In genomic region chrX:77440310-77440709, GRCh38 we compare ENCODE assay signal across 24 cellular contexts. TPM values are rescaled to one million over a fixed set of nuclear protein-coding genes. Genes with fewer than 3 reads are reported as not detected.
DNase-seq lines count a peak whose midpoint lies in the region; ATAC-seq, FAIRE-seq and TF ChIP-seq lines count a peak whose summit lies in the region.
"Had no signal": no experiment of that assay in that cellular context is flagged by ENCODE, and none has a peak within 500 bp of the region (broad histone marks: within the 10 kb centered on the region; RNA-seq: fewer than 3 reads in every experiment).

No MANE protein-coding gene starts in this region.

- peak; percentile 56 for DNase-seq in M059J (ENCODE audit: low read depth)
- DNase-seq in astrocyte of the cerebellum (ENCODE audit: low read depth), result peak; percentile 47
- peak; percentile 55 for DNase-seq in choroid plexus epithelial cell (ENCODE audit: low read depth)
- DNase-seq in urothelium cell line (ENCODE audit: low spot score), result peak; percentile 13
- DNase-seq in activated T-cell treated with anti-CD3 and anti-CD28 coated beads, Interleukin-2, amount 50 U/mL, for 72 hours, result no peak
- no peak for DNase-seq in stimulated activated naive CD8-positive, alpha-beta T cell treated with anti-CD3 and anti-CD28 coated beads, Interleukin-15, amount 100 ng/mL, for 72 hours
- no peak for DNase-seq in stimulated activated CD4-positive, alpha-beta T cell treated with anti-CD3 and anti-CD28 coated beads, Interleukin-2, amount 100 ng/mL, for 48 hours
- no peak for DNase-seq in stimulated activated naive B cell treated with anti-CD40 and anti-IgM and Interleukin-4, amounts not matched to agents 10 μg/mL and 1 μg/mL and 100 μg/mL, for 72 hours
- DNase-seq: C1 segment of cervical spinal cord; Calu3; CD4-positive, alpha-beta memory T cell; COR-L47; DMS53; DMS79 treated with DMSO at 0.1 percent for 48 hours; GF-D8; H9 had no signal

- no peak overlapping the region for H3K4me3 Mint-ChIP-seq in activated T-cell treated with anti-CD3 and anti-CD28 coated beads, Interleukin-2, amount 50 U/mL, for 72 hours
- no peak overlapping the region for H3K4me3 Mint-ChIP-seq in stimulated activated naive CD8-positive, alpha-beta T cell treated with anti-CD3 and anti-CD28 coated beads, Interleukin-15, amount 100 ng/mL, for 72 hours
- H3K4me3 Mint-ChIP-seq in stimulated activated naive B cell treated with anti-CD40 and anti-IgM and Interleukin-4, amounts not matched to agents 10 μg/mL and 1 μg/mL and 100 μg/mL, for 72 hours, result no peak overlapping the region
- H3K4me3 Mint-ChIP-seq: CD4-positive, alpha-beta memory T cell; GM23338; H9 had no signal

- peaks cover 0 to 2% of the 10 kb centered on the region in 2 donors for H3K9me3 Mint-ChIP-seq in activated T-cell treated with anti-CD3 and anti-CD28 coated beads, Interleukin-2, amount 50 U/mL, for 72 hours
- H3K9me3 Mint-ChIP-seq in stimulated activated naive CD8-positive, alpha-beta T cell treated with anti-CD3 and anti-CD28 coated beads, Interleukin-15, amount 100 ng/mL, for 72 hours, result no peaks in the 10 kb centered on the region
- H3K9me3 Mint-ChIP-seq in stimulated activated naive B cell treated with anti-CD40 and anti-IgM and Interleukin-4, amounts not matched to agents 10 μg/mL and 1 μg/mL and 100 μg/mL, for 72 hours, result no peaks in the 10 kb centered on the region
- H3K9me3 Mint-ChIP-seq: CD4-positive, alpha-beta memory T cell; GM23338 had no signal

- H3K4me3 ChIP-seq in astrocyte of the cerebellum (ENCODE audit: low read depth, low read length), result no peak overlapping the region
- no peak overlapping the region for H3K4me3 ChIP-seq in choroid plexus epithelial cell (ENCODE audit: low read depth, low read length)
- H3K4me3 ChIP-seq: GM23338 had no signal

- no peaks in the 10 kb centered on the region for H3K36me3 Mint-ChIP-seq in activated T-cell treated with anti-CD3 and anti-CD28 coated beads, Interleukin-2, amount 50 U/mL, for 72 hours (ENCODE audit: insufficient read depth in 2 of 2)
- H3K36me3 Mint-ChIP-seq in stimulated activated naive B cell treated with anti-CD40 and anti-IgM and Interleukin-4, amounts not matched to agents 10 μg/mL and 1 μg/mL and 100 μg/mL, for 72 hours, result no peaks in the 10 kb centered on the region
- H3K36me3 Mint-ChIP-seq: CD4-positive, alpha-beta memory T cell had no signal

- no peak for TF ChIP-seq CTCF in astrocyte of the cerebellum (IDR thresholded peaks at IDR 0.05; ENCODE audit: low read depth, low read length, missing control alignments)
- TF ChIP-seq CTCF in choroid plexus epithelial cell (conservative IDR thresholded peaks at IDR 0.05; ENCODE audit: low read depth, low read length), result no peak

- no peak for ATAC-seq in activated T-cell treated with anti-CD3 and anti-CD28 coated beads, Interleukin-2, amount 50 U/mL, for 72 hours (replicated peaks in 1 of 2)
- no peak for ATAC-seq in stimulated activated naive CD8-positive, alpha-beta T cell treated with anti-CD3 and anti-CD28 coated beads, Interleukin-15, amount 100 ng/mL, for 72 hours
- ATAC-seq in stimulated activated naive B cell treated with anti-CD40 and anti-IgM and Interleukin-4, amounts not matched to agents 10 μg/mL and 1 μg/mL and 100 μg/mL, for 72 hours (replicated peaks), result no peak
- ATAC-seq: GM23338, HCT116 had no signal

- no peak overlapping the region for H3K27ac Mint-ChIP-seq in activated T-cell treated with anti-CD3 and anti-CD28 coated beads, Interleukin-2, amount 50 U/mL, for 72 hours
- H3K27ac Mint-ChIP-seq in stimulated activated naive CD8-positive, alpha-beta T cell treated with anti-CD3 and anti-CD28 coated beads, Interleukin-15, amount 100 ng/mL, for 72 hours, result no peak overlapping the region
- H3K27ac Mint-ChIP-seq in stimulated activated naive B cell treated with anti-CD40 and anti-IgM and Interleukin-4, amounts not matched to agents 10 μg/mL and 1 μg/mL and 100 μg/mL, for 72 hours, result no peak overlapping the region
- H3K27ac Mint-ChIP-seq: CD4-positive, alpha-beta memory T cell; GM23338; H9 had no signal

- H3K4me1 Mint-ChIP-seq in activated T-cell treated with anti-CD3 and anti-CD28 coated beads, Interleukin-2, amount 50 U/mL, for 72 hours (ENCODE audit: low read depth), result no peaks in the 10 kb centered on the region
- H3K4me1 Mint-ChIP-seq in stimulated activated naive CD8-positive, alpha-beta T cell treated with anti-CD3 and anti-CD28 coated beads, Interleukin-15, amount 100 ng/mL, for 72 hours, result peaks cover 7% of the 10 kb centered on the region
- H3K4me1 Mint-ChIP-seq in stimulated activated naive B cell treated with anti-CD40 and anti-IgM and Interleukin-4, amounts not matched to agents 10 μg/mL and 1 μg/mL and 100 μg/mL, for 72 hours, result peaks cover 2 to 6% of the 10 kb centered on the region in 2 donors
- H3K4me1 Mint-ChIP-seq: CD4-positive, alpha-beta memory T cell had no signal

- H3K27me3 Mint-ChIP-seq in activated T-cell treated with anti-CD3 and anti-CD28 coated beads, Interleukin-2, amount 50 U/mL, for 72 hours (ENCODE audit: low read depth), result peaks cover 34% of the 10 kb centered on the region
- H3K27me3 Mint-ChIP-seq in stimulated activated naive CD8-positive, alpha-beta T cell treated with anti-CD3 and anti-CD28 coated beads, Interleukin-15, amount 100 ng/mL, for 72 hours, result peaks cover 16% of the 10 kb centered on the region
- peaks cover 10 to 17% of the 10 kb centered on the region in 2 donors for H3K27me3 Mint-ChIP-seq in stimulated activated naive B cell treated with anti-CD40 and anti-IgM and Interleukin-4, amounts not matched to agents 10 μg/mL and 1 μg/mL and 100 μg/mL, for 72 hours

- in situ Hi-C loops in astrocyte of the cerebellum (cut with HindIII; ENCODE audit: low sequenced_read_pairs), result no loop called here

- FAIRE-seq in urothelium cell line (lab: Jason Lieb, UNC), result no peak
- FAIRE-seq: GM12891, GM18507 had no signal

RNA-seq across cellular contexts. Expression of gene FGF16, which starts 6.9 kb away (rescaled TPM):
- not detected in 2 replicates for total RNA-seq in M059J (2014; rRNA removed; shearing (Covaris generic))
- total RNA-seq in activated T-cell treated with anti-CD3 and anti-CD28 coated beads, Interleukin-2, amount 50 U/mL, for 72 hours, result not detected
- total RNA-seq: A172; A673; Calu3; CD4-positive, alpha-beta memory T cell; Daoy; H4 had no signal

Comparison
In these comparisons a context has a peak if more than half of its experiments do, and no peak if none do; other contexts are left out.
1. DNase-seq: peak in M059J (single experiment), astrocyte of the cerebellum (single experiment), choroid plexus epithelial cell (single experiment) and urothelium cell line (single experiment); none in activated T-cell treated with anti-CD3 and anti-CD28 coated beads, Interleukin-2, amount 50 U/mL, for 72 hours (0 of 2), stimulated activated naive CD8-positive, alpha-beta T cell treated with anti-CD3 and anti-CD28 coated beads, Interleukin-15, amount 100 ng/mL, for 72 hours (0 of 2), stimulated activated CD4-positive, alpha-beta T cell treated with anti-CD3 and anti-CD28 coated beads, Interleukin-2, amount 100 ng/mL, for 48 hours (0 of 2) and stimulated activated naive B cell treated with anti-CD40 and anti-IgM and Interleukin-4, amounts not matched to agents 10 μg/mL and 1 μg/mL and 100 μg/mL, for 72 hours (single experiment).